ENCODE assay signal across 10 cellular contexts in genomic region chr20:14406495-14406894, GRCh38.
DNase-seq lines count a peak whose midpoint lies in the region; ATAC-seq and TF ChIP-seq lines count a peak whose summit lies in the region.
"Had no signal": no experiment of that assay in that cellular context is flagged by ENCODE, and none has a peak within 500 bp of the region (broad histone marks: within the 10 kb centered on the region; RNA-seq: fewer than 3 reads in every experiment).

No MANE protein-coding gene starts in this region.

- DNase-seq in Caki2 (ENCODE audit: low read depth): peak; percentile 76
- DNase-seq in MM.1S: peak; percentile 35
- peak; percentile 59 for DNase-seq in fibroblast of villous mesenchyme (ENCODE audit: low read depth)
- DNase-seq in medulla oblongata (ENCODE audit: extremely low spot score): no peak
- no peak for DNase-seq in amygdala (lab: John Stamatoyannopoulos, UW)
- DNase-seq in thyroid gland: no peak
- no peak for DNase-seq in activated CD4-positive, alpha-beta T cell treated with anti-CD3 and anti-CD28 coated beads for 48 hours
- DNase-seq: NCI-H2081 treated with DMSO at 0.1 percent for 48 hours, posterior cingulate gyrus had no signal

- H3K4me1 ChIP-seq in MM.1S (ENCODE audit: low read length): peaks cover 42% of the 10 kb centered on the region
- H3K4me1 ChIP-seq in thyroid gland: no peaks in the 10 kb centered on the region

- no peaks in the 10 kb centered on the region for H4K20me1 ChIP-seq in MM.1S (ENCODE audit: insufficient read depth, low read length)

- no peaks in the 10 kb centered on the region for H3K9me2 ChIP-seq in MM.1S (replicated peaks; ENCODE audit: insufficient read depth, low read length)

- peak; percentile 65 for ATAC-seq in HG02678 (IDR thresholded peaks at IDR 0.05; ENCODE audit: unreplicated experiment)

- in situ Hi-C loops in Caki2 (cut with HindIII; ENCODE audit: low pct_unique_long_range_greater_than_20kb, low sequenced_read_pairs): no loop called here

- H3K4me2 ChIP-seq in MM.1S (ENCODE audit: low read depth, low read length): peak overlapping the region; percentile 28

- H3K4me3 ChIP-seq in MM.1S (ENCODE audit: low read length) (no peak overlapping the region), fibroblast of villous mesenchyme (ENCODE audit: low read depth, low read length) (no peak overlapping the region), thyroid gland (replicated peaks in 1 of 3) (no peak overlapping the region)

- TF ChIP-seq POLR2A in thyroid gland (IDR thresholded peaks at IDR 0.05): no peak

- H3K36me3 ChIP-seq in MM.1S (replicated peaks; ENCODE audit: insufficient read depth, low read length) (no peaks in the 10 kb centered on the region), thyroid gland (no peaks in the 10 kb centered on the region)

- H3K27me3 ChIP-seq in MM.1S (replicated peaks; ENCODE audit: insufficient read depth, low read length) (no peaks in the 10 kb centered on the region), thyroid gland (no peaks in the 10 kb centered on the region)

- H3F3A ChIP-seq in MM.1S (ENCODE audit: insufficient read depth, low read length): peaks cover 16% of the 10 kb centered on the region

- H3K9me3 ChIP-seq in MM.1S (replicated peaks; ENCODE audit: insufficient read depth, low read length) (no peaks in the 10 kb centered on the region), thyroid gland (no peaks in the 10 kb centered on the region)

- intact Hi-C loops in thyroid gland (cut with DNase I): no loop called here

- no peaks in the 10 kb centered on the region for H3K79me2 ChIP-seq in MM.1S (ENCODE audit: low read length)

- H3K9ac ChIP-seq in MM.1S (ENCODE audit: low read length): no peak overlapping the region

- peak overlapping the region; percentile 66; the same call in 1 of the 2 replicates for H3K27ac ChIP-seq in MM.1S (ENCODE audit: low read length)
- H3K27ac ChIP-seq in thyroid gland: no peak overlapping the region

- H2AFZ ChIP-seq in MM.1S (ENCODE audit: low read length): peak overlapping the region; percentile 9

- TF ChIP-seq CTCF in MM.1S (IDR thresholded peaks at IDR 0.05; ENCODE audit: low read length): no peak
- no peak for TF ChIP-seq CTCF in fibroblast of villous mesenchyme (IDR thresholded peaks at IDR 0.05; ENCODE audit: insufficient read depth, low read depth, low read length)
- TF ChIP-seq CTCF in thyroid gland (IDR thresholded peaks at IDR 0.05): no peak

Comparison
In these comparisons a context has a peak if more than half of its experiments do, and no peak if none do; other contexts are left out.
1. DNase-seq: peak in Caki2 (single experiment), MM.1S (single experiment) and fibroblast of villous mesenchyme (single experiment); none in medulla oblongata (single experiment), amygdala (0 of 56), thyroid gland (0 of 2) and activated CD4-positive, alpha-beta T cell treated with anti-CD3 and anti-CD28 coated beads for 48 hours (single experiment).